10 cellular contexts compared by ENCODE assay signal in the genomic region with DNA sequence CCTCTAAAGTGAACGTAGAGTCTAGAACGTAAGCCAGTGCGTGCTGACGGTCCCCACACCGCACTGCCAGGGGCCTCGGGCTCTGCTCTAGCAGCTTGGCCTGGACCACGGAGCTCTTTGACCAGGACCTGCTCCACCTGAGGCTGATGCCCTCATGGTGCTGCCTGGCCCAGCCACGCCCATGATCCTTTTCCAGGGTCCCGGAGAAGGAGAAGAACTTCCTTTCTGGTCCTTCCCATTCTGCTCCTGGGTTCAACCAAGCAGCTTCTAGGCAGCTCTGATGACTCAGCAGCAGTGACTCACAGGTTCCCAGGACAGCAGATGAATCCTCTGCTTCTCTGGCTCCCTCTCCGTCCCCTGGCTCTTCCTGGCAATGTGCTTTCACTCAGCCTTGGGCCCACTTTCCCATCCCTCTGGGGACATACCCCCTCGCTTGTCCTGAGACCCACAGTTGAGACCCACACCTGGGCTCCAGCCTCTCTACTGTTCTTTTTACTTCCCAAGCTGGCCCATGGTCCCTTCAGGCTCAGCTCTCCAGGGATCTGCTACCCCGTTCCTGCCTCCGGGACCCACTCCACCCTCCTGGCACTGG.
DNase-seq lines count a peak whose midpoint lies in the region; ATAC-seq and TF ChIP-seq lines count a peak whose summit lies in the region.
"Had no signal": no experiment of that assay in that cellular context is flagged by ENCODE, and none has a peak within 500 bp of the region (broad histone marks: within the 10 kb centered on the region; RNA-seq: fewer than 3 reads in every experiment).

No MANE protein-coding gene starts in this region.

- H3K36me3 Mint-ChIP-seq in activated T-helper 17 cell treated with anti-CD3 and anti-CD28 coated beads, Interleukin-2, amount 50 U/mL, for 72 hours (ENCODE audit: low read depth) = no peaks in the 10 kb centered on the region
- no peaks in the 10 kb centered on the region for H3K36me3 Mint-ChIP-seq in stimulated activated naive B cell treated with anti-CD40 and anti-IgM and Interleukin-4, amounts not matched to agents 10 μg/mL and 1 μg/mL and 100 μg/mL, for 72 hours
- H3K36me3 Mint-ChIP-seq: IgD-negative memory B cell had no signal

- H3K27me3 ChIP-seq in right atrium auricular region = no peaks in the 10 kb centered on the region

- peak; percentile 35 for ATAC-seq in activated T-helper 17 cell treated with anti-CD3 and anti-CD28 coated beads, Interleukin-2, amount 50 U/mL, for 72 hours (replicated peaks)
- ATAC-seq in HG03280 (IDR thresholded peaks at IDR 0.05; ENCODE audit: unreplicated experiment) (no peak), GM21360 (IDR thresholded peaks at IDR 0.05; ENCODE audit: unreplicated experiment) (no peak)
- no peak for ATAC-seq in stimulated activated naive B cell treated with anti-CD40 and anti-IgM and Interleukin-4, amounts not matched to agents 10 μg/mL and 1 μg/mL and 100 μg/mL, for 72 hours (replicated peaks)

- H3K27me3 Mint-ChIP-seq in activated T-helper 17 cell treated with anti-CD3 and anti-CD28 coated beads, Interleukin-2, amount 50 U/mL, for 72 hours = no peaks in the 10 kb centered on the region
- peaks cover 5 to 11% of the 10 kb centered on the region in 2 donors for H3K27me3 Mint-ChIP-seq in stimulated activated naive B cell treated with anti-CD40 and anti-IgM and Interleukin-4, amounts not matched to agents 10 μg/mL and 1 μg/mL and 100 μg/mL, for 72 hours

- H3K4me1 Mint-ChIP-seq in activated T-helper 17 cell treated with anti-CD3 and anti-CD28 coated beads, Interleukin-2, amount 50 U/mL, for 72 hours = peaks cover 9% of the 10 kb centered on the region
- H3K4me1 Mint-ChIP-seq in stimulated activated naive B cell treated with anti-CD40 and anti-IgM and Interleukin-4, amounts not matched to agents 10 μg/mL and 1 μg/mL and 100 μg/mL, for 72 hours = peaks cover 11 to 13% of the 10 kb centered on the region in 2 donors

- no peaks in the 10 kb centered on the region for H3K9me3 Mint-ChIP-seq in activated T-helper 17 cell treated with anti-CD3 and anti-CD28 coated beads, Interleukin-2, amount 50 U/mL, for 72 hours
- no peaks in the 10 kb centered on the region for H3K9me3 Mint-ChIP-seq in stimulated activated naive B cell treated with anti-CD40 and anti-IgM and Interleukin-4, amounts not matched to agents 10 μg/mL and 1 μg/mL and 100 μg/mL, for 72 hours

- H3K4me1 ChIP-seq in right atrium auricular region = peaks cover 0 to 24% of the 10 kb centered on the region in 2 donors

- TF ChIP-seq CTCF in right atrium auricular region (IDR thresholded peaks at IDR 0.05) = no peak

- peak; percentile 28 to 36 for DNase-seq in activated CD4-positive, alpha-beta T cell treated with anti-CD3 and anti-CD28 coated beads, Interleukin-2, amount 50 U/mL, for 48 hours
- DNase-seq in activated CD4-positive, alpha-beta T cell treated with anti-CD3 and anti-CD28 coated beads for 1 hour = no peak
- peak; percentile 80 for DNase-seq in right atrium auricular region (ENCODE audit: low spot score)
- peak in 7 of 49 donors; percentile 18 to 64 (median 38) for DNase-seq in substantia nigra (lab: John Stamatoyannopoulos, UW)
- DNase-seq in stimulated activated naive B cell treated with anti-CD40 and anti-IgM and Interleukin-4, amounts not matched to agents 10 μg/mL and 1 μg/mL and 100 μg/mL, for 72 hours = no peak

- no peaks in the 10 kb centered on the region for H3K36me3 ChIP-seq in right atrium auricular region

- H3K27ac ChIP-seq in right atrium auricular region = no peak overlapping the region
- peak overlapping the region; percentile 45 for H3K27ac ChIP-seq in substantia nigra (ENCODE audit: low read depth, low read length, poor library complexity, severe bottlenecking)
- H3K27ac ChIP-seq: C4-2B had no signal

- no peak overlapping the region for H3K4me3 ChIP-seq in right atrium auricular region

- H3K9me3 ChIP-seq in right atrium auricular region = no peaks in the 10 kb centered on the region

- no peak overlapping the region for H3K4me3 Mint-ChIP-seq in activated T-helper 17 cell treated with anti-CD3 and anti-CD28 coated beads, Interleukin-2, amount 50 U/mL, for 72 hours
- no peak overlapping the region for H3K4me3 Mint-ChIP-seq in stimulated activated naive B cell treated with anti-CD40 and anti-IgM and Interleukin-4, amounts not matched to agents 10 μg/mL and 1 μg/mL and 100 μg/mL, for 72 hours
- H3K4me3 Mint-ChIP-seq: IgD-negative memory B cell had no signal

- no peak overlapping the region for H3K27ac Mint-ChIP-seq in activated T-helper 17 cell treated with anti-CD3 and anti-CD28 coated beads, Interleukin-2, amount 50 U/mL, for 72 hours
- H3K27ac Mint-ChIP-seq in stimulated activated naive B cell treated with anti-CD40 and anti-IgM and Interleukin-4, amounts not matched to agents 10 μg/mL and 1 μg/mL and 100 μg/mL, for 72 hours = no peak overlapping the region

Comparison
In these comparisons a context has a peak if more than half of its experiments do, and no peak if none do; other contexts are left out.
1. DNase-seq: peak in activated CD4-positive, alpha-beta T cell treated with anti-CD3 and anti-CD28 coated beads, Interleukin-2, amount 50 U/mL, for 48 hours (2 of 2) and right atrium auricular region (single experiment); none in activated CD4-positive, alpha-beta T cell treated with anti-CD3 and anti-CD28 coated beads for 1 hour (single experiment) and stimulated activated naive B cell treated with anti-CD40 and anti-IgM and Interleukin-4, amounts not matched to agents 10 μg/mL and 1 μg/mL and 100 μg/mL, for 72 hours (single experiment).